Comparison of ENCODE assay signal across 1 cellular context in genomic region chr12:14771651-14772137, GRCh38.
TF ChIP-seq lines count a peak whose summit lies in the region.

No MANE protein-coding gene starts in this region.

TF ChIP-seq in GM12878, 131 proteins besides CTCF, POLR2A, EP300 and RAD21:
- TF ChIP-seq SKIL (IDR thresholded peaks at IDR 0.05; ENCODE audit: low read depth, poor library complexity, severe bottlenecking), result peak; percentile 28
- TF ChIP-seq PKNOX1 (IDR thresholded peaks at IDR 0.05), result peak; percentile 58
- no peak for TF ChIP-seq CHD4 (IDR thresholded peaks at IDR 0.05)
- TF ChIP-seq NR2F1 (conservative IDR thresholded peaks at IDR 0.05), result no peak
- TF ChIP-seq RUNX3 (IDR thresholded peaks at IDR 0.05; ENCODE audit: low read length), result peak; percentile 56; the same call in 1 of the 2 replicates
- peak; percentile 51; the same call in 1 of the 2 replicates for TF ChIP-seq IKZF1 (conservative IDR thresholded peaks at IDR 0.05)
- TF ChIP-seq JUNB (IDR thresholded peaks at IDR 0.05), result peak; percentile 72
- 0 out of 2 replicates have a peak, but pooled peaks have one; percentile 13 for TF ChIP-seq EED (IDR thresholded peaks at IDR 0.05; ENCODE audit: low read depth)
- TF ChIP-seq E2F8 (IDR thresholded peaks at IDR 0.05; ENCODE audit: low read depth, partially characterized antibody), result peak; percentile 35
- TF ChIP-seq TCF7 (IDR thresholded peaks at IDR 0.05; ENCODE audit: borderline replicate concordance), result 0 out of 2 replicates have a peak, but pooled peaks have one; percentile 32
- TF ChIP-seq EGR1 (IDR thresholded peaks at IDR 0.05; ENCODE audit: borderline replicate concordance in 1 of 2, low read depth in 2 of 2, low read length in 2 of 2), result no peak
- TF ChIP-seq MTA2 (IDR thresholded peaks at IDR 0.05; ENCODE audit: low read depth), result peak; percentile 75
- TF ChIP-seq ZNF687 (IDR thresholded peaks at IDR 0.05), result peak; percentile 48; the same call in 1 of the 2 replicates
- TF ChIP-seq IKZF2 (IDR thresholded peaks at IDR 0.05), result peak; percentile 64 to 80
- no peak for TF ChIP-seq MTA3 (IDR thresholded peaks at IDR 0.05; ENCODE audit: borderline replicate concordance, low read length)
- TF ChIP-seq ZNF622 (IDR thresholded peaks at IDR 0.05), result no peak
- 0 out of 2 replicates have a peak, but pooled peaks have one; percentile 18 for TF ChIP-seq TCF12 (IDR thresholded peaks at IDR 0.05; ENCODE audit: low read depth, low read length)
- peak; percentile 74 for TF ChIP-seq ATF7 (IDR thresholded peaks at IDR 0.05; ENCODE audit: low read depth)
- peak; percentile 34; the same call in 1 of the 2 replicates for TF ChIP-seq NFIC (IDR thresholded peaks at IDR 0.05; ENCODE audit: low read depth, low read length)
- 0 out of 2 replicates have a peak, but pooled peaks have one; percentile 56 for TF ChIP-seq DPF2 (IDR thresholded peaks at IDR 0.05)
